In genomic region chr7:93011351-93012294, GRCh38 we compare ENCODE assay signal across 17 cellular contexts.
DNase-seq lines count a peak whose midpoint lies in the region; ATAC-seq and TF ChIP-seq lines count a peak whose summit lies in the region.
"Had no signal": no experiment of that assay in that cellular context is flagged by ENCODE, and none has a peak within 500 bp of the region (broad histone marks: within the 10 kb centered on the region; RNA-seq: fewer than 3 reads in every experiment).

No MANE protein-coding gene starts in this region.

- peaks cover 34% of the 10 kb centered on the region for H3K27me3 Mint-ChIP-seq in activated T-cell treated with anti-CD3 and anti-CD28 coated beads, Interleukin-2, amount 50 U/mL, for 24 hours

- TF ChIP-seq CTCF in RWPE1 (conservative IDR thresholded peaks at IDR 0.05; ENCODE audit: low read depth) = no peak
- TF ChIP-seq CTCF in osteoblast (IDR thresholded peaks at IDR 0.05; ENCODE audit: extremely low read depth, low read depth, low read length) = no peak

- H3K36me3 Mint-ChIP-seq in activated T-cell treated with anti-CD3 and anti-CD28 coated beads, Interleukin-2, amount 50 U/mL, for 24 hours (ENCODE audit: low read depth) = no peaks in the 10 kb centered on the region
- H3K36me3 Mint-ChIP-seq: CD8-positive, alpha-beta T cell had no signal

- H3K4me1 Mint-ChIP-seq in activated T-cell treated with anti-CD3 and anti-CD28 coated beads, Interleukin-2, amount 50 U/mL, for 24 hours (ENCODE audit: low read depth) = peaks cover 9% of the 10 kb centered on the region

- no peaks in the 10 kb centered on the region for H3K9me3 Mint-ChIP-seq in activated T-cell treated with anti-CD3 and anti-CD28 coated beads, Interleukin-2, amount 50 U/mL, for 24 hours
- H3K9me3 Mint-ChIP-seq: CD8-positive, alpha-beta T cell had no signal

- no peaks in the 10 kb centered on the region for H3K36me3 ChIP-seq in osteoblast (ENCODE audit: insufficient read depth, low read length)
- H3K36me3 ChIP-seq: esophagus squamous epithelium had no signal

- H3K9me3 ChIP-seq in osteoblast (ENCODE audit: low read depth, low read length) (no peaks in the 10 kb centered on the region), right cardiac atrium (ENCODE audit: control insufficient read depth, low read length) (no peaks in the 10 kb centered on the region)
- H3K9me3 ChIP-seq: esophagus squamous epithelium had no signal

- 70% methylated on average over 7 of the region's 7 CpGs for WGBS in right cardiac atrium

- no peak overlapping the region for H3K27ac Mint-ChIP-seq in activated T-cell treated with anti-CD3 and anti-CD28 coated beads, Interleukin-2, amount 50 U/mL, for 24 hours
- H3K27ac Mint-ChIP-seq: CD8-positive, alpha-beta T cell had no signal

- POLR2A ChIA-PET in RWPE1 (lab: Yijun Ruan, JAX; ENCODE audit: low non-redundant PET) = no interaction called here

- H3K4me3 ChIP-seq in osteoblast (ENCODE audit: insufficient read depth, low read length) = no peak overlapping the region
- no peak overlapping the region for H3K4me3 ChIP-seq in right cardiac atrium (ENCODE audit: low read length)
- H3K4me3 ChIP-seq: esophagus squamous epithelium had no signal

- peak; percentile 72 for ATAC-seq in esophagus mucosa
- ATAC-seq in right cardiac atrium = no peak
- no peak for ATAC-seq in GM19328 (IDR thresholded peaks at IDR 0.05; ENCODE audit: unreplicated experiment)
- ATAC-seq: CD8-positive, alpha-beta T cell; left lobe of liver had no signal

- H4K20me1 ChIP-seq in osteoblast (ENCODE audit: insufficient read depth, low read length) = no peaks in the 10 kb centered on the region

- H3K27ac ChIP-seq in RWPE1 (no peak overlapping the region), osteoblast (ENCODE audit: low read depth, low read length) (peak overlapping the region; percentile 84), right cardiac atrium (ENCODE audit: low read length) (no peak overlapping the region)

- intact Hi-C loops in right cardiac atrium (cut with DNase I) = no loop called here

- H3K4me2 ChIP-seq in osteoblast (ENCODE audit: insufficient read depth, low read length) = peak overlapping the region; percentile 25

- no peak overlapping the region for H2AFZ ChIP-seq in osteoblast (ENCODE audit: low read length)

- no peaks in the 10 kb centered on the region for H3K79me2 ChIP-seq in osteoblast (ENCODE audit: insufficient read depth, low read length)

- H3K4me1 ChIP-seq in osteoblast (ENCODE audit: insufficient read depth, low read length) (peaks cover 29% of the 10 kb centered on the region), right cardiac atrium (ENCODE audit: control insufficient read depth, insufficient read depth, low read length) (no peaks in the 10 kb centered on the region)

- H3K4me3 Mint-ChIP-seq in activated T-cell treated with anti-CD3 and anti-CD28 coated beads, Interleukin-2, amount 50 U/mL, for 24 hours = no peak overlapping the region
- H3K4me3 Mint-ChIP-seq: CD8-positive, alpha-beta T cell had no signal

- no peaks in the 10 kb centered on the region for H3K27me3 ChIP-seq in osteoblast (ENCODE audit: insufficient read depth, low read length)
- no peaks in the 10 kb centered on the region for H3K27me3 ChIP-seq in right cardiac atrium (ENCODE audit: control insufficient read depth, insufficient read depth)
- H3K27me3 ChIP-seq: esophagus squamous epithelium had no signal

- DNase-seq in EL (peak; percentile 94), RWPE1 (ENCODE audit: low spot score) (peak; percentile 47), osteoblast (ENCODE audit: insufficient read length, low spot score, missing footprints) (peak; percentile 35), right cardiac atrium (no peak), foreskin melanocyte (no peak)
- DNase-seq in activated T-cell treated with anti-CD3 and anti-CD28 coated beads, Interleukin-2, amount 50 U/mL, for 24 hours = no peak
- DNase-seq: activated CD4-positive, alpha-beta T cell treated with anti-CD3 and anti-CD28 coated beads for 48 hours; caudate nucleus; CD8-positive, alpha-beta T cell; esophagus squamous epithelium; NCI-H1436; nucleus accumbens; stimulated activated CD4-positive, alpha-beta T cell treated with anti-CD3 and anti-CD28 coated beads, Interleukin-1b, Interleukin-23, amount 100 ng/mL, for 48 hours; stimulated activated naive CD4-positive, alpha-beta T cell had no signal

- CTCF ChIA-PET in RWPE1 (lab: Yijun Ruan, JAX) = interaction anchor here (0.6 to 1.1 kb wide), 3 partner anchors 9 to 13 kb away, joined by 3 read pairs; no protein-coding TSS in a partner anchor

Comparison
In these comparisons a context has a peak if more than half of its experiments do, and no peak if none do; other contexts are left out.
1. DNase-seq: peak in EL (single experiment), RWPE1 (single experiment) and osteoblast (single experiment); none in right cardiac atrium (0 of 3), activated T-cell treated with anti-CD3 and anti-CD28 coated beads, Interleukin-2, amount 50 U/mL, for 24 hours (single experiment) and foreskin melanocyte (single experiment).